In the genomic region with DNA sequence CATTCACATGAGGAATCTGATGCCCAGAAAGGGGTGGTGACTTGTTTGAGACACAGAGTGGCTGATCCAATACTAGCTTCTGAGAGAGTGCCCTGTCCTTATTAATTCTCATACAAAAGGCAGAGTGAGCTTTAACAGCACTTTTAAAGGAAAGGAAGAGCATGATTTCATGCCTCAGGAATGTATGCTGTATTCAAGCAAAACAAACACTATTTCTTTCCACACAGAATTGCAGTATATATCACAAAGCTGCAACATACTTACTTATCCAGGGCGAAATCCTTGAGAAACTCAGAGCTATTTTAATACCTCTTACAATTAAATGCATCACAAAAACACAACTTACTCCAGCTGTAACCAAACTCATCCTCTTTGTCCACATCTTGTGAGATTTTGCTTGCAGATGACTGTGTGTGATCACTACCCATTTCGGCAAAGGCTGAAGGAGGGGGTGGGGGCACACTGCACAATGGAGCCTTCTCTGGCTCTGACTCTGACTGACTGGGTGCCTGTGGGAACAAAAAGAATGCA, we compare ENCODE assay signal across 11 cellular contexts.
DNase-seq lines count a peak whose midpoint lies in the region; ATAC-seq and TF ChIP-seq lines count a peak whose summit lies in the region.
"Had no signal": no experiment of that assay in that cellular context is flagged by ENCODE, and none has a peak within 500 bp of the region (broad histone marks: within the 10 kb centered on the region; RNA-seq: fewer than 3 reads in every experiment).

No MANE protein-coding gene starts in this region.

- POLR2A ChIA-PET in PC-9 (lab: Charles Lee; ENCODE audit: unreplicated experiment), result interaction anchor here (0.6 kb wide), 2 partner anchors 1081 to 1242 kb away, joined by 3 read pairs; no protein-coding TSS in a partner anchor

- TF ChIP-seq CTCF in PC-9 (conservative IDR thresholded peaks at IDR 0.05), result no peak

- no peaks in the 10 kb centered on the region for H3K36me3 Mint-ChIP-seq in activated naive CD4-positive, alpha-beta T cell treated with anti-CD3 and anti-CD28 coated beads, Interleukin-2, amount 50 U/mL, for 72 hours
- H3K36me3 Mint-ChIP-seq: activated CD4-positive, alpha-beta memory T cell treated with anti-CD3 and anti-CD28 coated beads for 36 hours had no signal

- peaks cover 12 to 17% of the 10 kb centered on the region in 2 donors for H3K9me3 Mint-ChIP-seq in activated naive CD4-positive, alpha-beta T cell treated with anti-CD3 and anti-CD28 coated beads, Interleukin-2, amount 50 U/mL, for 72 hours

- intact Hi-C loops in PC-9 (cut with micrococcal nuclease; ENCODE audit: unreplicated experiment), result no loop called here

- H4K20me1 ChIP-seq in PC-9 (ENCODE audit: insufficient read depth), result no peaks in the 10 kb centered on the region

- peak overlapping the region; percentile 55 for H3K27ac ChIP-seq in PC-9

- H2AFZ ChIP-seq in PC-9, result no peak overlapping the region
- no peak overlapping the region for H2AFZ ChIP-seq in neuron (ENCODE audit: low read depth, low read length)

- BruUV-seq in PC-9 (replicated peaks; lab: Mats Ljungman, UMichigan), result no TSS peak

- no peaks in the 10 kb centered on the region for H3K79me2 ChIP-seq in PC-9 (ENCODE audit: low read depth)

- peak in 8 of 14 donors; percentile 12 to 53 (median 23) for DNase-seq in C1 segment of cervical spinal cord (lab: John Stamatoyannopoulos, UW)
- DNase-seq in PC-9, result peak; percentile 28 to 66
- DNase-seq in activated gamma-delta T cell treated with Interleukin-2 at 50 U/mL for 16 hours, result no peak
- DNase-seq in GF-D8 (lab: John Stamatoyannopoulos, UW), result no peak
- no peak for DNase-seq in NCI-H774 (lab: John Stamatoyannopoulos, UW)
- no peak for DNase-seq in activated naive CD4-positive, alpha-beta T cell treated with anti-CD3 and anti-CD28 coated beads, Interleukin-2, amount 50 U/mL, for 72 hours (ENCODE audit: low spot score in 2 of 2)
- DNase-seq: activated CD4-positive, alpha-beta memory T cell treated with anti-CD3 and anti-CD28 coated beads for 36 hours; NCI-H1436 treated with DMSO at 0.1 percent for 48 hours; stimulated activated CD4-positive, alpha-beta T cell treated with anti-CD3 and anti-CD28 coated beads, Interleukin-1b, Interleukin-23, amount 100 ng/mL, for 48 hours had no signal

- no peaks in the 10 kb centered on the region for H3K9me2 ChIP-seq in PC-9 (ENCODE audit: insufficient read depth)

- H3K4me3 ChIP-seq in PC-9, result no peak overlapping the region
- H3K4me3 ChIP-seq in neuron (ENCODE audit: low read length), result peak overlapping the region; percentile 19

- H3K27me3 ChIP-seq in PC-9 (ENCODE audit: insufficient read depth, low read depth), result no peaks in the 10 kb centered on the region
- no peaks in the 10 kb centered on the region for H3K27me3 ChIP-seq in neuron (ENCODE audit: insufficient read depth, low read length)

- H3K27ac Mint-ChIP-seq in activated naive CD4-positive, alpha-beta T cell treated with anti-CD3 and anti-CD28 coated beads, Interleukin-2, amount 50 U/mL, for 72 hours, result no peak overlapping the region
- H3K27ac Mint-ChIP-seq: activated CD4-positive, alpha-beta memory T cell treated with anti-CD3 and anti-CD28 coated beads for 36 hours had no signal

- no peaks in the 10 kb centered on the region for H3K9me3 ChIP-seq in PC-9 (ENCODE audit: insufficient read depth, low read depth)
- H3K9me3 ChIP-seq in neuron (ENCODE audit: low read length), result no peaks in the 10 kb centered on the region

- H3K4me1 ChIP-seq in PC-9 (replicated peaks; ENCODE audit: insufficient read depth), result peaks cover 10% of the 10 kb centered on the region
- peaks cover 26% of the 10 kb centered on the region for H3K4me1 ChIP-seq in neuron (ENCODE audit: insufficient read depth, low read length)

- peak; percentile 31 for ATAC-seq in esophagus mucosa
- ATAC-seq in activated naive CD4-positive, alpha-beta T cell treated with anti-CD3 and anti-CD28 coated beads, Interleukin-2, amount 50 U/mL, for 72 hours, result no peak

- 0 out of 2 replicates have a peak, but pooled peaks cover 8% of the 10 kb centered on the region for H3F3A ChIP-seq in PC-9 (ENCODE audit: insufficient read depth, low read depth)

- H3K36me3 ChIP-seq in PC-9 (ENCODE audit: low read depth) (no peaks in the 10 kb centered on the region), neuron (ENCODE audit: insufficient read depth, low read length) (peaks cover 27% of the 10 kb centered on the region)

- H3K4me2 ChIP-seq in PC-9, result peak overlapping the region; percentile 53

- CTCF ChIA-PET in PC-9 (lab: Charles Lee), result no interaction called here

Comparison
In these comparisons a context has a peak if more than half of its experiments do, and no peak if none do; other contexts are left out.
1. DNase-seq: peak in C1 segment of cervical spinal cord (8 of 14) and PC-9 (2 of 2); none in activated gamma-delta T cell treated with Interleukin-2 at 50 U/mL for 16 hours (single experiment), GF-D8 (single experiment), NCI-H774 (single experiment) and activated naive CD4-positive, alpha-beta T cell treated with anti-CD3 and anti-CD28 coated beads, Interleukin-2, amount 50 U/mL, for 72 hours (0 of 2).